ENCODE assay signal across 1 cellular context in the genomic region with DNA sequence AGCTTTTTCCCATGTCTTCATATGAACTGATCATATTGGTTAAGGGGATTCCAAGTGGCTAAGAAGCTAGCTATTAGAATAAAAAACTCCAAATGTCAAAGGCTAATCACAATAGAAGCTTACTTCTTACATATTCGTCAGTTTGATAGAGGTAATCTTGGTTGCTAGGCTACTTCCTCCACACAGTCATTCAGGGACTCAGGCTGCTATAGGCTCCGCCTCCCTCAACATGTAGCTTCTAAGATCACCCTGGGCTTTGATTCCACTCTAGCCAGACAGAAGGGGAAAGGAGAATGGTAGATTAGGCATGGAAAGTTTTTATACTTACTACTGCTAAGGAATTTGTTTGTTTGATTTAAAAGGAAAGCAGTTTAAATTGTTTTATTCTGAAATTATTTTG.
TF ChIP-seq lines count a peak whose summit lies in the region.

No MANE protein-coding gene starts in this region.

TF ChIP-seq in GM23338, 12 proteins besides CTCF, POLR2A, EP300 and RAD21 (continued from another document):
- TF ChIP-seq ZNF462 (CRISPR knock-in tag; IDR thresholded peaks at IDR 0.05) (no peak), CREB1 (CRISPR knock-in tag; IDR thresholded peaks at IDR 0.05; ENCODE audit: low read depth) (no peak), STAT1 (IDR thresholded peaks at IDR 0.05; ENCODE audit: unreplicated experiment) (no peak)
